In the genomic region with DNA sequence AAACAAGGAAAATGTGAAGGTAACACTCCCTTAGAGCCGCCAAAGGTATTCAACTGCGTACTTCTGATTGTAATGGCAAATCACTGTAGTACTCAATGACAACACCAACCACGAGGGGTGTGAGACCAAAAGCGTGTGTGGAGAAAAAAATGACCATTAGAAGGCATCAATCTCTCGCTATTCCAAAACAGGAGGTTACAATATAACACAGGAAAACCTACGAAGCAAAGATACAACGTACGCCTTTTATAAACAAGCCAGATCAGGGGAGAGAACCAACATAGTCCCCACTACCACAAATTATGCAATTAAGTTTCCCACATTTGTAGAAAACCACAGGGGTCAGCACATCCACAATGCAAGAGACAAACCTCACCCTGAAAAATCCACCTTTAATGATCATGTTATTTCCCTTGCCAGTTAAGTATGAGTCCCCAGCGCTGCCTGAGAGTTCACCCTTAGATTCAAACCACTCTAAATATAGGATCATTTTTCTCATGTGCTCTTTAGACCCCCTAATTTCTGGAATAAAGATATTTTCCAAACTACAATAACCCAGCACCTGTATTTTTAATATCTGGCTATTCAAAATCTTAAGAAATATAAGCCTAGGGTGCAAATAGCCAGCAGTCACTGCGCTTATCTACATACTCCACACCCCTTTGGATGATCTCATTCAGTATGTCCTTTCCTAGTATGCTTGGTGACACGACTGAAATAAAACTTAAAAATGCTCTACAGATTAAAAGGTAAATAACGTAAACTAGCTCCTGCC, we compare ENCODE assay signal across 8 cellular contexts. TPM values are rescaled to one million over a fixed set of nuclear protein-coding genes. Genes with fewer than 3 reads are reported as not detected.
DNase-seq lines count a peak whose midpoint lies in the region; ATAC-seq and TF ChIP-seq lines count a peak whose summit lies in the region.

No MANE protein-coding gene starts in this region.

- intact Hi-C loops in right cardiac atrium (cut with DNase I), result no loop called here
- intact Hi-C loops in esophagus squamous epithelium (cut with DNase I), result no loop called here

- DNase-seq in DMS 273 (lab: John Stamatoyannopoulos, UW; ENCODE audit: unreplicated experiment), result peak; percentile 83
- DNase-seq in SHP77 treated with DMSO at 0.1 percent for 48 hours (lab: John Stamatoyannopoulos, UW), result peak; percentile 89
- DNase-seq in right cardiac atrium, result no peak
- no peak for DNase-seq in COLO668 (lab: John Stamatoyannopoulos, UW; ENCODE audit: unreplicated experiment)
- DNase-seq in esophagus squamous epithelium (lab: John Stamatoyannopoulos, UW), result no peak
- no peak for DNase-seq in DMS79 (lab: John Stamatoyannopoulos, UW)
- DNase-seq in globus pallidus (ENCODE audit: low spot score), result no peak

- 40% methylated on average over 12 of the region's 12 CpGs for WGBS in right cardiac atrium
- 45 to 57% methylated on average over 12 of the region's 12 CpGs for WGBS in esophagus squamous epithelium, 2 donors

- TF ChIP-seq POLR2A in esophagus squamous epithelium (IDR thresholded peaks at IDR 0.05), result no peak

- H3K9me3 ChIP-seq in right cardiac atrium (ENCODE audit: control insufficient read depth, low read length) (no peaks in the 10 kb centered on the region), esophagus squamous epithelium (no peaks in the 10 kb centered on the region)

- peak; percentile 41 for ATAC-seq in HG03025 (IDR thresholded peaks at IDR 0.05; ENCODE audit: low FRiP score, unreplicated experiment)
- peak; percentile 57 to 83 for ATAC-seq in right cardiac atrium

- H3K27me3 ChIP-seq in right cardiac atrium (ENCODE audit: control insufficient read depth, insufficient read depth), result no peaks in the 10 kb centered on the region
- peaks cover 0 to 6% (median 0%) of the 10 kb centered on the region in 4 donors for H3K27me3 ChIP-seq in esophagus squamous epithelium

- no peaks in the 10 kb centered on the region for H3K36me3 ChIP-seq in esophagus squamous epithelium

- H3K4me3 ChIP-seq in right cardiac atrium (ENCODE audit: low read length) (no peak overlapping the region), esophagus squamous epithelium (no peak overlapping the region)

- H3K27ac ChIP-seq in right cardiac atrium (ENCODE audit: low read length) (no peak overlapping the region), esophagus squamous epithelium (no peak overlapping the region)

- no peak for TF ChIP-seq CTCF in esophagus squamous epithelium (IDR thresholded peaks at IDR 0.05)

- H3K4me1 ChIP-seq in right cardiac atrium (ENCODE audit: control insufficient read depth, insufficient read depth, low read length) (no peaks in the 10 kb centered on the region), esophagus squamous epithelium (no peaks in the 10 kb centered on the region)

RNA-seq across cellular contexts. Expression of a gene that starts 12.4 kb away (rescaled TPM):
- under 1 TPM in 3 of 4 donors, not detected in 1; 0.15 to 0.57 (median 0.20) TPM for total RNA-seq in right cardiac atrium
- polyA plus RNA-seq in right cardiac atrium, result 0.27 TPM
- total RNA-seq in esophagus squamous epithelium, result under 1 TPM in 2 of 4 donors, not detected in 2; 0.13 to 0.19 TPM

RNA-seq across cellular contexts. Expression of a gene that starts 13.0 kb away (rescaled TPM):
- 10 to 100 TPM; 30.4 to 41.6 (median 36.9) TPM for total RNA-seq in right cardiac atrium
- 36.0 TPM for polyA plus RNA-seq in right cardiac atrium
- total RNA-seq in esophagus squamous epithelium, result 10 to 100 TPM; 11.6 to 19.2 (median 14.6) TPM

Comparison
In these comparisons a context has a peak if more than half of its experiments do, and no peak if none do; other contexts are left out.
1. DNase-seq: peak in DMS 273 (single experiment) and SHP77 treated with DMSO at 0.1 percent for 48 hours (single experiment); none in right cardiac atrium (0 of 3), COLO668 (single experiment), esophagus squamous epithelium (single experiment), DMS79 (single experiment) and globus pallidus (single experiment).